In the genomic region with DNA sequence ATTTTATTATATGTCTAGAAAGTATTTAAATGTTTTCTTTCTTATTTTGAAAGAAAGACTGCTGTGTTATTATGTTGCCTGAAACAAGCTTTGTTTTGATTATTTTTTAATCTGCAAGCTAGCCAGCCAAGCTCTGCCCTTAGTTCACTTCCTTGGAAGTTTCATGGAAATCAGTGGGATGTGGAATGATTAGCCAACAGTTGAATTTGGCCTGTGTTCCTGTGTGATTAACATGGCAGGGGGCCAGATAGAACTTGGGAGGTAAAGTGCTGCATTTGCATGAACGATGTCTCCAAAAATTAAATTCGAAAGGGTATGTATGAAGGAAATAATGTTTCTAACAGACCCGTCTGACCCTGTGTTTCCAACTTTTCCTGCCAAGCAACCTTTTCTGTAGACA, we compare ENCODE assay signal across 21 cellular contexts. TPM values are rescaled to one million over a fixed set of nuclear protein-coding genes. Genes with fewer than 3 reads are reported as not detected.
A peak's percentile ranks its signal among the peaks of the same experiment; 100 is the strongest.
DNase-seq lines count a peak whose midpoint lies in the region; ATAC-seq, FAIRE-seq and TF ChIP-seq lines count a peak whose summit lies in the region.
"Had no signal": no experiment of that assay in that cellular context is flagged by ENCODE, and none has a peak within 500 bp of the region (broad histone marks: within the 10 kb centered on the region; RNA-seq: fewer than 3 reads in every experiment).

No MANE protein-coding gene starts in this region.

- H3K9ac ChIP-seq in HepG2 (ENCODE audit: insufficient read depth, low read depth, low read length) (no peak overlapping the region), endodermal cell (ENCODE audit: extremely low read depth, low read length, poor library complexity, severe bottlenecking) (no peak overlapping the region)
- H3K9ac ChIP-seq: GM23248 had no signal

- no peaks in the 10 kb centered on the region for H3K9me3 ChIP-seq in right lobe of liver
- H3K9me3 ChIP-seq in HepG2 (ENCODE audit: low read length) = no peaks in the 10 kb centered on the region
- no peaks in the 10 kb centered on the region for H3K9me3 ChIP-seq in endodermal cell (ENCODE audit: control insufficient read depth, low read length)

- no peak overlapping the region for H3K27ac Mint-ChIP-seq in endodermal cell
- no peak overlapping the region for H3K27ac Mint-ChIP-seq in T-helper 2 cell treated with Interferon-gamma antibody and Interleukin-4, amounts not matched to agents 5 μg/mL and 100 μg/mL, for 36 hours
- H3K27ac Mint-ChIP-seq: CD4-positive, alpha-beta T cell had no signal

- H3K27me3 ChIP-seq in right lobe of liver (no peaks in the 10 kb centered on the region), HepG2 (ENCODE audit: control insufficient read depth in 1 of 2, insufficient read depth in 2 of 2, low read length in 2 of 2) (no peaks in the 10 kb centered on the region), endodermal cell (ENCODE audit: control insufficient read depth, insufficient read depth, low read length, poor library complexity, severe bottlenecking) (no peaks in the 10 kb centered on the region)

- TF ChIP-seq RAD21 in HepG2 (CRISPR knock-in tag; IDR thresholded peaks at IDR 0.05) = no peak

- TF ChIP-seq CTCF in right lobe of liver (IDR thresholded peaks at IDR 0.05) (no peak), HepG2 (CRISPR knock-in tag; IDR thresholded peaks at IDR 0.05) (no peak), endodermal cell (conservative IDR thresholded peaks at IDR 0.05) (no peak)

- no peak overlapping the region for H3K27ac ChIP-seq in right lobe of liver
- H3K27ac ChIP-seq in HepG2 (ENCODE audit: extremely low read length, insufficient read depth, low read length) = no peak overlapping the region
- no peak overlapping the region for H3K27ac ChIP-seq in endodermal cell (ENCODE audit: low read depth, low read length)
- H3K27ac ChIP-seq: GM23248, PC-9, RWPE1 had no signal

- H3K4me3 ChIP-seq in right lobe of liver (no peak overlapping the region), HepG2 (replicated peaks in 1 of 3; ENCODE audit: insufficient read depth in 1 of 3, low read depth in 2 of 3, low read length in 3 of 3) (no peak overlapping the region), endodermal cell (ENCODE audit: low read length) (no peak overlapping the region)
- H3K4me3 ChIP-seq: GM23248, PC-9 had no signal

- H2AFZ ChIP-seq in HepG2 (ENCODE audit: low read length) = no peak overlapping the region
- H2AFZ ChIP-seq: GM23248, PC-9 had no signal

- H3K4me1 ChIP-seq in right lobe of liver = peaks cover 0 to 4% (median 0%) of the 10 kb centered on the region in 4 donors
- no peaks in the 10 kb centered on the region for H3K4me1 ChIP-seq in HepG2 (ENCODE audit: insufficient read depth, low read length)
- no peaks in the 10 kb centered on the region for H3K4me1 ChIP-seq in endodermal cell (ENCODE audit: control insufficient read depth, insufficient read depth, low read length)

- H4K20me1 ChIP-seq in HepG2 (ENCODE audit: insufficient read depth, low read length) = no peaks in the 10 kb centered on the region

- POLR2A ChIA-PET in HepG2 (lab: Yijun Ruan, JAX) = no interaction called here

- WGBS in right lobe of liver (ENCODE audit: insufficient coverage, low coverage, low lambda C conversion rate, missing lambda C conversion rate) = 39% methylated on average over 3 of the region's 3 CpGs
- 6% methylated on average over 3 of the region's 3 CpGs for WGBS in HepG2 (ENCODE audit: low lambda C conversion rate)
- 90 to 93% methylated on average over 3 of the region's 3 CpGs for WGBS in endodermal cell (ENCODE audit: insufficient coverage in 1 of 2, insufficient read length in 1 of 2), 2 experiments

- CTCF ChIA-PET in HepG2 (lab: Yijun Ruan, JAX; ENCODE audit: low intra/inter-chr PET ratio, low total read pairs) = no interaction called here

- H3K4me3 Mint-ChIP-seq in endodermal cell = no peak overlapping the region
- H3K4me3 Mint-ChIP-seq in T-helper 2 cell treated with Interferon-gamma antibody and Interleukin-4, amounts not matched to agents 5 μg/mL and 100 μg/mL, for 36 hours = no peak overlapping the region
- H3K4me3 Mint-ChIP-seq: CD4-positive, alpha-beta T cell had no signal

- no peak for DNase-seq in right lobe of liver
- no peak for DNase-seq in HepG2 (ENCODE audit: low spot score)
- peak; percentile 5 for DNase-seq in kidney tubule cell (ENCODE audit: low spot score)
- DNase-seq in endodermal cell = no peak
- no peak for DNase-seq in T-helper 2 cell treated with Interferon-gamma antibody and Interleukin-4, amounts not matched to agents 5 μg/mL and 100 μg/mL, for 36 hours (ENCODE audit: low spot score)
- DNase-seq in nucleus accumbens (lab: John Stamatoyannopoulos, UW) = no peak
- no peak for DNase-seq in HT-29 (ENCODE audit: low spot score)
- DNase-seq: CD4-positive, alpha-beta T cell; GF-D8; GM23248; Kasumi-1; NCI-H1105 treated with DMSO at 0.1 percent for 48 hours; NCI-H1694; NCI-H2107; NCI-H2227 treated with DMSO at 0.1 percent for 48 hours; NCI-H510A treated with DMSO at 0.1 percent for 48 hours; NCI-H82; PC-9; SIG-M5 had no signal

- H3K4me1 Mint-ChIP-seq in endodermal cell = peaks cover 7% of the 10 kb centered on the region
- H3K4me1 Mint-ChIP-seq in T-helper 2 cell treated with Interferon-gamma antibody and Interleukin-4, amounts not matched to agents 5 μg/mL and 100 μg/mL, for 36 hours (ENCODE audit: low read depth) = no peaks in the 10 kb centered on the region

- peak; percentile 38 to 77 (median 56) for ATAC-seq in right lobe of liver
- ATAC-seq in HepG2 = no peak

- H3K79me2 ChIP-seq in HepG2 (ENCODE audit: insufficient read depth, low read length) = no peaks in the 10 kb centered on the region

- TF ChIP-seq POLR2A in right lobe of liver (IDR thresholded peaks at IDR 0.05) = no peak
- no peak for TF ChIP-seq POLR2A in HepG2 (IDR thresholded peaks at IDR 0.05; ENCODE audit: insufficient read depth in 1 of 2, low read depth in 2 of 2, low read length in 2 of 2)

- H3K36me3 Mint-ChIP-seq in endodermal cell (ENCODE audit: low read depth) = no peaks in the 10 kb centered on the region
- no peaks in the 10 kb centered on the region for H3K36me3 Mint-ChIP-seq in T-helper 2 cell treated with Interferon-gamma antibody and Interleukin-4, amounts not matched to agents 5 μg/mL and 100 μg/mL, for 36 hours (ENCODE audit: low read depth)

- no peak for TF ChIP-seq EP300 in HepG2 (IDR thresholded peaks at IDR 0.05; ENCODE audit: low read depth in 2 of 2, low read length in 2 of 2)
- no peak for TF ChIP-seq EP300 in HepG2 (CRISPR knock-in tag; IDR thresholded peaks at IDR 0.05; ENCODE audit: borderline replicate concordance)

- no peak overlapping the region for H3K4me2 ChIP-seq in HepG2 (ENCODE audit: low read depth, low read length)
- H3K4me2 ChIP-seq: PC-9 had no signal

- H3K36me3 ChIP-seq in right lobe of liver (no peaks in the 10 kb centered on the region), HepG2 (replicated peaks in 1 of 2; ENCODE audit: control insufficient read depth in 1 of 2, insufficient read depth in 2 of 2, low read length in 2 of 2) (no peaks in the 10 kb centered on the region), endodermal cell (ENCODE audit: control insufficient read depth, insufficient read depth, low read length) (no peaks in the 10 kb centered on the region)

- no TSS peak for BruUV-seq in HepG2 (replicated peaks; lab: Mats Ljungman, UMichigan)

- H3K9me3 Mint-ChIP-seq in endodermal cell = no peaks in the 10 kb centered on the region
- H3K9me3 Mint-ChIP-seq in T-helper 2 cell treated with Interferon-gamma antibody and Interleukin-4, amounts not matched to agents 5 μg/mL and 100 μg/mL, for 36 hours = no peaks in the 10 kb centered on the region
- H3K9me3 Mint-ChIP-seq: CD4-positive, alpha-beta T cell had no signal

- intact Hi-C loops in right lobe of liver (cut with DNase I) = no loop called here
- intact Hi-C loops in HepG2 (cut with micrococcal nuclease; ENCODE audit: unreplicated experiment) = no loop called here

- in situ Hi-C loops in HepG2 (cut with HindIII; ENCODE audit: extremely low pct_ligation_motif_present, low pct_unique_long_range_greater_than_20kb) = no loop called here

- FAIRE-seq in HepG2 (lab: Jason Lieb, UNC) (no peak), endometrium (lab: Jason Lieb, UNC) (peak; percentile 95)

- H3K27me3 Mint-ChIP-seq in endodermal cell (ENCODE audit: insufficient read depth) = no peaks in the 10 kb centered on the region
- H3K27me3 Mint-ChIP-seq in T-helper 2 cell treated with Interferon-gamma antibody and Interleukin-4, amounts not matched to agents 5 μg/mL and 100 μg/mL, for 36 hours (ENCODE audit: low read depth) = no peaks in the 10 kb centered on the region

TF ChIP-seq in HepG2, 621 proteins besides CTCF, POLR2A, EP300 and RAD21:
- no peak for TF ChIP-seq ZNF557 (CRISPR knock-in tag; IDR thresholded peaks at IDR 0.05)
- TF ChIP-seq ATAD3A (CRISPR knock-in tag; IDR thresholded peaks at IDR 0.05) = no peak
TF ChIP-seq in HepG2: peak in this region for 0.

RNA-seq across cellular contexts. Expression of a gene that starts 32.2 kb away (rescaled TPM):
- total RNA-seq in right lobe of liver (10 to 100 TPM; 27.1 to 41.5 (median 33.1) TPM), HepG2 (2016; rRNA removed; fragmentation: Illumina TruSeq; extraction: Trizol) (42.6 and 61.2 TPM in 2 replicates), endodermal cell (10 to 100 TPM; 39.2 to 43.2 TPM)
- total RNA-seq in HepG2 (2016; cell fraction: cytosol; rRNA removed; fragmentation: Illumina TruSeq; extraction: Trizol; ENCODE audit: low read depth) = 4.4 and 6.1 TPM in 2 replicates
- 44.5 and 64.1 TPM in 2 replicates for total RNA-seq in HepG2 (2016; cell fraction: insoluble cytoplasmic fraction; rRNA removed; fragmentation: Illumina TruSeq; extraction: Trizol)
- 23.2 and 23.8 TPM in 2 replicates for total RNA-seq in HepG2 (2016; cell fraction: membrane; rRNA removed; fragmentation: Illumina TruSeq; extraction: Trizol)
- 50.8 and 53.3 TPM in 2 replicates for total RNA-seq in HepG2 (2016; cell fraction: nucleus; rRNA removed; fragmentation: Illumina TruSeq; extraction: Trizol)
- polyA plus RNA-seq in HepG2 (2011; rRNA removed) = 40.3 and 47.0 TPM in 2 replicates
- polyA plus RNA-seq in HepG2 (2011; cell fraction: cytosol; rRNA removed) = 13.1 and 19.2 TPM in 2 replicates
- 22.2 and 29.6 TPM in 2 replicates for polyA plus RNA-seq in HepG2 (2011; cell fraction: nucleus; rRNA removed)
- 31.2 and 37.2 TPM in 2 replicates for polyA plus RNA-seq in HepG2 (2012)
- 5.9 and 6.6 TPM in 2 replicates for polyA plus RNA-seq in HepG2 (2016; cell fraction: cytosol; fragmentation: Illumina TruSeq; extraction: Trizol; ENCODE audit: low read depth)
- 58.1 and 66.5 TPM in 2 replicates for polyA plus RNA-seq in HepG2 (2016; cell fraction: insoluble cytoplasmic fraction; fragmentation: Illumina TruSeq; extraction: Trizol; ENCODE audit: low read depth)
- 14.6 and 16.0 TPM in 2 replicates for polyA plus RNA-seq in HepG2 (2016; cell fraction: membrane; fragmentation: Illumina TruSeq; extraction: Trizol; ENCODE audit: low read depth)
- polyA plus RNA-seq in HepG2 (2016; cell fraction: nucleus; fragmentation: Illumina TruSeq; extraction: Trizol; ENCODE audit: insufficient read depth, low read depth) = 59.7 and 60.4 TPM in 2 replicates
- 13.6 and 15.7 TPM in 2 replicates for polyA minus RNA-seq in HepG2 (2011; rRNA and poly(A)+ RNA removed; ENCODE audit: low replicate concordance)
- polyA minus RNA-seq in HepG2 (2011; cell fraction: cytosol; rRNA and poly(A)+ RNA removed) = 15.9 and 20.5 TPM in 2 replicates
- polyA minus RNA-seq in HepG2 (2011; cell fraction: nucleus; rRNA and poly(A)+ RNA removed) = 97.6 and 97.8 TPM in 2 replicates
- 52.0 TPM for polyA plus RNA-seq in endodermal cell (2013, experiment 1 of 2)
- polyA plus RNA-seq in endodermal cell (2013, experiment 2 of 2) = 50.9 TPM
- total RNA-seq in HT-29 (2014; rRNA removed; shearing (Covaris generic)) = 28.2 and 34.0 TPM in 2 replicates
